20 cellular contexts compared by ENCODE assay signal in the genomic region with DNA sequence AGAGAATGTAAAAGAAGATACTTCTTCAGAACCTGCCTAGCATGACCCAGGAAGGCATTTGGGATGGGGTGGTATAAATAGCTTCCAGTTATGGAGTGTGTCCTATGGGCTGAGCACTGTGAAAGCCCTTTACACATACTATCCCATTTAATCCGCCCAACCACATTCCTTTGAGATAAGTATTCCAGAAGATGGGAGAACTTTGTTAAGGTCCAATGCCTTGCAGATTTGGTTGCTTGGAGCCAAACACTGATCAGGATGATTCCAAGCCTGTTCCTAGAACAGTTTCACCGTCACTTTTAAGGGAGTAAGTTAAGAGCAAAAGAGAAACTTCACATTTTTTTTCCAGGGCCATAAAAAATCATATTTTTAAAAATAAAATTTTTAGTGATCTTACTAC.
DNase-seq lines count a peak whose midpoint lies in the region; ATAC-seq and TF ChIP-seq lines count a peak whose summit lies in the region.
"Had no signal": no experiment of that assay in that cellular context is flagged by ENCODE, and none has a peak within 500 bp of the region (broad histone marks: within the 10 kb centered on the region; RNA-seq: fewer than 3 reads in every experiment).

No MANE protein-coding gene starts in this region.

- intact Hi-C loops in heart left ventricle (cut with DNase I) (no loop called here), left ventricle myocardium inferior (cut with micrococcal nuclease) (no loop called here), gastrocnemius medialis (cut with DNase I; ENCODE audit: low total_unique reads) (no loop called here)

- WGBS in heart left ventricle, 4 donors = 58 to 71% (median 65%) methylated on average over 2 of the region's 2 CpGs

- TF ChIP-seq CTCF in heart left ventricle (IDR thresholded peaks at IDR 0.05) = no peak
- no peak for TF ChIP-seq CTCF in right atrium auricular region (IDR thresholded peaks at IDR 0.05)
- no peak for TF ChIP-seq CTCF in left ventricle myocardium inferior (IDR thresholded peaks at IDR 0.05; ENCODE audit: borderline replicate concordance)
- no peak for TF ChIP-seq CTCF in gastrocnemius medialis (IDR thresholded peaks at IDR 0.05 in 4 of 5, conservative IDR thresholded peaks at IDR 0.05 in 1 of 5)

- H3K36me3 Mint-ChIP-seq in T-helper 2 cell treated with Interferon-gamma antibody and Interleukin-4, amounts not matched to agents 5 μg/mL and 100 μg/mL, for 36 hours (ENCODE audit: low read depth) = no peaks in the 10 kb centered on the region
- H3K36me3 Mint-ChIP-seq in stimulated activated naive B cell treated with anti-CD40 and anti-IgM and Interleukin-4, amounts not matched to agents 10 μg/mL and 1 μg/mL and 100 μg/mL, for 72 hours = peaks cover 7 to 9% of the 10 kb centered on the region in 2 donors
- H3K36me3 Mint-ChIP-seq: IgD-negative memory B cell had no signal

- DNase-seq in heart left ventricle = no peak
- DNase-seq in right atrium auricular region (ENCODE audit: low spot score) = no peak
- no peak for DNase-seq in left ventricle myocardium inferior
- no peak for DNase-seq in gastrocnemius medialis
- DNase-seq in T-helper 2 cell treated with Interferon-gamma antibody and Interleukin-4, amounts not matched to agents 5 μg/mL and 100 μg/mL, for 36 hours (ENCODE audit: low spot score) = no peak
- DNase-seq in activated CD8-positive, alpha-beta memory T cell treated with anti-CD3 and anti-CD28 coated beads, Interleukin-2, amount 50 U/mL, for 48 hours = no peak
- no peak for DNase-seq in stimulated activated naive B cell treated with anti-CD40 and anti-IgM and Interleukin-4, amounts not matched to agents 10 μg/mL and 1 μg/mL and 100 μg/mL, for 72 hours
- DNase-seq: Calu3, DMS79 treated with DMSO at 0.1 percent for 48 hours, GOT3, HFFc6, MM.1S, NCI-H2029, NCI-H526 treated with DMSO at 0.1 percent for 48 hours, SIG-M5 had no signal

- H3K36me3 ChIP-seq in heart left ventricle (no peaks in the 10 kb centered on the region), right atrium auricular region (no peaks in the 10 kb centered on the region), left ventricle myocardium inferior (no peaks in the 10 kb centered on the region), gastrocnemius medialis (no peaks in the 10 kb centered on the region)
- H3K36me3 ChIP-seq: HAP-1 had no signal

- in situ Hi-C loops in gastrocnemius medialis (cut with MboI; ENCODE audit: low sequenced_read_pairs in 4 of 4) = no loop called here

- no peaks in the 10 kb centered on the region for H3K9me3 Mint-ChIP-seq in T-helper 2 cell treated with Interferon-gamma antibody and Interleukin-4, amounts not matched to agents 5 μg/mL and 100 μg/mL, for 36 hours
- no peaks in the 10 kb centered on the region for H3K9me3 Mint-ChIP-seq in stimulated activated naive B cell treated with anti-CD40 and anti-IgM and Interleukin-4, amounts not matched to agents 10 μg/mL and 1 μg/mL and 100 μg/mL, for 72 hours
- H3K9me3 Mint-ChIP-seq: HFFc6, IgD-negative memory B cell had no signal

- no peak overlapping the region for H3K27ac Mint-ChIP-seq in T-helper 2 cell treated with Interferon-gamma antibody and Interleukin-4, amounts not matched to agents 5 μg/mL and 100 μg/mL, for 36 hours
- H3K27ac Mint-ChIP-seq in stimulated activated naive B cell treated with anti-CD40 and anti-IgM and Interleukin-4, amounts not matched to agents 10 μg/mL and 1 μg/mL and 100 μg/mL, for 72 hours = no peak overlapping the region
- H3K27ac Mint-ChIP-seq: HFFc6, IgD-negative memory B cell had no signal

- H3K4me3 ChIP-seq in heart left ventricle (no peak overlapping the region), right atrium auricular region (no peak overlapping the region), left ventricle myocardium inferior (no peak overlapping the region), gastrocnemius medialis (no peak overlapping the region)
- H3K4me3 ChIP-seq: HAP-1, SK-N-MC had no signal

- H3K27me3 Mint-ChIP-seq in T-helper 2 cell treated with Interferon-gamma antibody and Interleukin-4, amounts not matched to agents 5 μg/mL and 100 μg/mL, for 36 hours (ENCODE audit: low read depth) = no peaks in the 10 kb centered on the region
- H3K27me3 Mint-ChIP-seq in stimulated activated naive B cell treated with anti-CD40 and anti-IgM and Interleukin-4, amounts not matched to agents 10 μg/mL and 1 μg/mL and 100 μg/mL, for 72 hours = no peaks in the 10 kb centered on the region

- no peaks in the 10 kb centered on the region for H3K4me1 Mint-ChIP-seq in T-helper 2 cell treated with Interferon-gamma antibody and Interleukin-4, amounts not matched to agents 5 μg/mL and 100 μg/mL, for 36 hours (ENCODE audit: low read depth)
- H3K4me1 Mint-ChIP-seq in stimulated activated naive B cell treated with anti-CD40 and anti-IgM and Interleukin-4, amounts not matched to agents 10 μg/mL and 1 μg/mL and 100 μg/mL, for 72 hours = no peaks in the 10 kb centered on the region

- ATAC-seq in heart left ventricle = peak; percentile 26 to 36 (median 34)
- no peak for ATAC-seq in gastrocnemius medialis
- no peak for ATAC-seq in stimulated activated naive B cell treated with anti-CD40 and anti-IgM and Interleukin-4, amounts not matched to agents 10 μg/mL and 1 μg/mL and 100 μg/mL, for 72 hours (replicated peaks)

- H3K4me1 ChIP-seq in heart left ventricle = peaks cover 0 to 5% (median 0%) of the 10 kb centered on the region in 12 donors
- H3K4me1 ChIP-seq in right atrium auricular region = no peaks in the 10 kb centered on the region
- H3K4me1 ChIP-seq in left ventricle myocardium inferior = no peaks in the 10 kb centered on the region
- H3K4me1 ChIP-seq in gastrocnemius medialis = no peaks in the 10 kb centered on the region
- H3K4me1 ChIP-seq: HAP-1 had no signal

- H3K4me3 Mint-ChIP-seq in T-helper 2 cell treated with Interferon-gamma antibody and Interleukin-4, amounts not matched to agents 5 μg/mL and 100 μg/mL, for 36 hours = no peak overlapping the region
- no peak overlapping the region for H3K4me3 Mint-ChIP-seq in stimulated activated naive B cell treated with anti-CD40 and anti-IgM and Interleukin-4, amounts not matched to agents 10 μg/mL and 1 μg/mL and 100 μg/mL, for 72 hours
- H3K4me3 Mint-ChIP-seq: HFFc6, IgD-negative memory B cell had no signal

- H3K27me3 ChIP-seq in heart left ventricle (no peaks in the 10 kb centered on the region), right atrium auricular region (no peaks in the 10 kb centered on the region), left ventricle myocardium inferior (ENCODE audit: low read depth) (no peaks in the 10 kb centered on the region), gastrocnemius medialis (no peaks in the 10 kb centered on the region)

- no peak for TF ChIP-seq POLR2A in heart left ventricle (IDR thresholded peaks at IDR 0.05)
- TF ChIP-seq POLR2A in gastrocnemius medialis (IDR thresholded peaks at IDR 0.05) = no peak

- H3K9me3 ChIP-seq in heart left ventricle (no peaks in the 10 kb centered on the region), right atrium auricular region (no peaks in the 10 kb centered on the region), left ventricle myocardium inferior (replicated peaks) (no peaks in the 10 kb centered on the region), gastrocnemius medialis (no peaks in the 10 kb centered on the region)
- H3K9me3 ChIP-seq: HAP-1 had no signal

- peak overlapping the region in 5 of 12 donors; percentile 5 to 38 (median 13) for H3K27ac ChIP-seq in heart left ventricle
- no peak overlapping the region for H3K27ac ChIP-seq in right atrium auricular region
- H3K27ac ChIP-seq in left ventricle myocardium inferior (replicated peaks) = peak overlapping the region; percentile 43
- peak overlapping the region; percentile 5 to 54 (median 28) for H3K27ac ChIP-seq in gastrocnemius medialis
- H3K27ac ChIP-seq: KMS-11, RWPE1, SK-N-MC had no signal

Comparison
In these comparisons a context has a peak if more than half of its experiments do, and no peak if none do; other contexts are left out.
1. H3K27ac ChIP-seq: peak in left ventricle myocardium inferior (single experiment) and gastrocnemius medialis (4 of 4); none in right atrium auricular region (0 of 2).
2. ATAC-seq: peak in heart left ventricle (4 of 4); none in gastrocnemius medialis (0 of 2) and stimulated activated naive B cell treated with anti-CD40 and anti-IgM and Interleukin-4, amounts not matched to agents 10 μg/mL and 1 μg/mL and 100 μg/mL, for 72 hours (0 of 2).